In genomic region chr19:4851551-4852290, GRCh38 we compare ENCODE assay signal across 1 cellular context.
TF ChIP-seq lines count a peak whose summit lies in the region.

No MANE protein-coding gene starts in this region.

TF ChIP-seq in GM12878, 131 proteins besides CTCF, POLR2A, EP300 and RAD21:
- TF ChIP-seq SREBF2 (IDR thresholded peaks at IDR 0.05; ENCODE audit: low read length) (no peak), IKZF1 (conservative IDR thresholded peaks at IDR 0.05) (peak; percentile 56), YY1 (IDR thresholded peaks at IDR 0.05; ENCODE audit: low read depth, low read length) (peak; percentile 69; the same call in 1 of the 2 replicates), MEF2B (IDR thresholded peaks at IDR 0.05; ENCODE audit: partially characterized antibody, poor library complexity, severe bottlenecking) (peak; percentile 54), HDGF (IDR thresholded peaks at IDR 0.05) (peak; percentile 95), LARP7 (IDR thresholded peaks at IDR 0.05) (peak; percentile 73), CBFB (IDR thresholded peaks at IDR 0.05; ENCODE audit: low read depth) (0 out of 2 replicates have a peak, but pooled peaks have one; percentile 25), FOXK2 (IDR thresholded peaks at IDR 0.05) (no peak), MTA2 (IDR thresholded peaks at IDR 0.05; ENCODE audit: low read depth) (peak; percentile 49; the same call in 1 of the 2 replicates), TCF12 (IDR thresholded peaks at IDR 0.05; ENCODE audit: low read depth, low read length) (no peak), GATAD2B (conservative IDR thresholded peaks at IDR 0.05; ENCODE audit: low read depth) (peak; percentile 56; the same call in 1 of the 2 replicates), SP1 (IDR thresholded peaks at IDR 0.05; ENCODE audit: low read depth, low read length) (peak; percentile 6), ATF7 (IDR thresholded peaks at IDR 0.05; ENCODE audit: low read depth) (peak; percentile 43; the same call in 1 of the 2 replicates), PAX8 (IDR thresholded peaks at IDR 0.05) (no peak), IRF4 (IDR thresholded peaks at IDR 0.05; ENCODE audit: low read depth, low read length) (peak; percentile 53; the same call in 1 of the 2 replicates), NR2F1 (conservative IDR thresholded peaks at IDR 0.05) (peak; percentile 87), ZBED1 (IDR thresholded peaks at IDR 0.05; ENCODE audit: borderline replicate concordance) (no peak), NR2C1 (IDR thresholded peaks at IDR 0.05) (peak; percentile 47), MAX (IDR thresholded peaks at IDR 0.05; ENCODE audit: low read depth, low read length) (no peak), MLLT1 (IDR thresholded peaks at IDR 0.05) (0 out of 2 replicates have a peak, but pooled peaks have one; percentile 32), ZNF687 (IDR thresholded peaks at IDR 0.05) (peak; percentile 29; the same call in 1 of the 2 replicates), PKNOX1 (IDR thresholded peaks at IDR 0.05) (no peak), POU2F2 (IDR thresholded peaks at IDR 0.05; ENCODE audit: borderline replicate concordance, low read depth, low read length) (0 out of 3 replicates have a peak, but pooled peaks have one; percentile 4), RB1 (IDR thresholded peaks at IDR 0.05; ENCODE audit: borderline replicate concordance) (peak; percentile 68; the same call in 1 of the 2 replicates), RELB (IDR thresholded peaks at IDR 0.05; ENCODE audit: low read depth) (peak; percentile 48; the same call in 1 of the 2 replicates), ATF3 (IDR thresholded peaks at IDR 0.05; ENCODE audit: borderline replicate concordance, extremely low read depth, low read depth, low read length) (no peak), ZSCAN29 (IDR thresholded peaks at IDR 0.05) (0 out of 2 replicates have a peak, but pooled peaks have one; percentile 20), PAX5 (IDR thresholded peaks at IDR 0.05; ENCODE audit: borderline replicate concordance, low read depth, low read length) (peak; percentile 61; the same call in 1 of the 2 replicates), TARDBP (IDR thresholded peaks at IDR 0.05; ENCODE audit: borderline replicate concordance) (no peak), RELA (IDR thresholded peaks at IDR 0.05; ENCODE audit: borderline replicate concordance, partially characterized antibody) (peak; percentile 65), SMARCA5 (IDR thresholded peaks at IDR 0.05) (0 out of 2 replicates have a peak, but pooled peaks have one; percentile 59), CREB1 (IDR thresholded peaks at IDR 0.05; ENCODE audit: low read depth) (peak; percentile 50), EED (IDR thresholded peaks at IDR 0.05; ENCODE audit: low read depth) (0 out of 2 replicates have a peak, but pooled peaks have one; percentile 33), CHD4 (IDR thresholded peaks at IDR 0.05) (no peak), CREM (IDR thresholded peaks at IDR 0.05; ENCODE audit: low read depth) (peak; percentile 19; the same call in 1 of the 2 replicates), ZBTB33 (IDR thresholded peaks at IDR 0.05) (no peak), NR2C2 (IDR thresholded peaks at IDR 0.05; ENCODE audit: borderline replicate concordance, control insufficient read depth, insufficient read length, low read depth) (no peak), NBN (IDR thresholded peaks at IDR 0.05) (peak; percentile 89; the same call in 1 of the 2 replicates), IKZF2 (IDR thresholded peaks at IDR 0.05) (peak; percentile 68 to 80), IRF3 (IDR thresholded peaks at IDR 0.05) (peak; percentile 38; the same call in 1 of the 2 replicates), BHLHE40 (IDR thresholded peaks at IDR 0.05; ENCODE audit: borderline replicate concordance in 1 of 2, low read depth in 2 of 2, low read length in 1 of 2) (peak in 1 of 2 experiments; percentile 21; a peak in 1 of 4 replicates), SMC3 (IDR thresholded peaks at IDR 0.05; ENCODE audit: borderline replicate concordance, low read length) (peak; percentile 90), RUNX3 (IDR thresholded peaks at IDR 0.05; ENCODE audit: low read length) (peak; percentile 80), KDM1A (IDR thresholded peaks at IDR 0.05; ENCODE audit: borderline replicate concordance) (no peak), GABPA (IDR thresholded peaks at IDR 0.05; ENCODE audit: low read depth) (no peak), PRDM15 (CRISPR knock-in tag; IDR thresholded peaks at IDR 0.05) (no peak), ZNF274 (IDR thresholded peaks at IDR 0.05; ENCODE audit: insufficient read depth, insufficient read length) (no peak), ZNF24 (IDR thresholded peaks at IDR 0.05) (0 out of 2 replicates have a peak, but pooled peaks have one; percentile 8), TCF7 (IDR thresholded peaks at IDR 0.05; ENCODE audit: borderline replicate concordance) (no peak), FOXM1 (IDR thresholded peaks at IDR 0.05; ENCODE audit: low read depth, low read length) (no peak)
